ENCODE assay signal across 9 cellular contexts in the genomic region with DNA sequence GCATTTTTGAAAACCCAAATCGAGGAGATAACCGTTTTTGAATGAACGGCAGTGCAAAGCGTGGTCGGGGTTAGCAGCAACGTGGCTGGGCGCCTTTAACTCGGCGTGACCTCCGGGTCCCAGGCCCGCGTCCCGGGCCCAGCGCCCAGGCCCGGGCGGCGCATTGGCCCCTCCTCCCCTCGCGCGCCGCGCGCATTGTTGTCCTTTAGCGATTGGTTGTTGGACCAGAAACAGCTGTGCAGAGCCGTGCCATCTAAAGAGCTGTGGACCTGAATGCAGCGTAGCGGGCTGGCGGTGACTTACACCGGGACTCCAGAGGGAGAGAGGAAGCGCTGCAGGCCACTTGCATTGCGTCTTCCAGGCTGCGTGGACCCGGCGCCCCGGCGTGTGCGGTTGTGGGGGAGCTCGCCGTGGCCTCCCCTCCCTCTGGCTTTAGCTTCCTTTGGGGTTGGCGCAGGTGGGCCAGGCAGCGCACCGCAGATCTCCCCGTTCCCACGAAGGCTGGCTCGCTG. TPM values are rescaled to one million over a fixed set of nuclear protein-coding genes. Genes with fewer than 3 reads are reported as not detected.
DNase-seq lines count a peak whose midpoint lies in the region; ATAC-seq and TF ChIP-seq lines count a peak whose summit lies in the region.
"Had no signal": no experiment of that assay in that cellular context is flagged by ENCODE, and none has a peak within 500 bp of the region (broad histone marks: within the 10 kb centered on the region; RNA-seq: fewer than 3 reads in every experiment).

Gene STOX2 (plus strand): TSS at position 227 of the 512 bp plus-strand sequence. CDS start 1,484 bp downstream, outside the sequence.

- peaks cover 10% of the 10 kb centered on the region for H3K4me1 Mint-ChIP-seq in stimulated activated effector memory CD8-positive, alpha-beta T cell treated with anti-CD3 and anti-CD28 coated beads, Interleukin-12 subunit alpha, Interleukin-12 subunit beta, amount 100 ng/mL, for 72 hours

- intact Hi-C loops in Panc1 (cut with micrococcal nuclease; ENCODE audit: unreplicated experiment), result no loop called here

- H3K9me3 Mint-ChIP-seq in stimulated activated effector memory CD8-positive, alpha-beta T cell treated with anti-CD3 and anti-CD28 coated beads, Interleukin-12 subunit alpha, Interleukin-12 subunit beta, amount 100 ng/mL, for 72 hours, result no peaks in the 10 kb centered on the region

- in situ Hi-C loops in Panc1 (cut with HindIII; ENCODE audit: low pct_unique_long_range_greater_than_20kb, low sequenced_read_pairs), result no loop called here

- CTCF ChIA-PET in Panc1 (lab: Charles Lee) (no interaction called here), GM10248 (lab: Yijun Ruan, JAX) (no interaction called here)

- H3K27ac ChIP-seq in Panc1 (ENCODE audit: low read length), result peak within 1 kb of the TSS; percentile 51

- peak; percentile 51 for DNase-seq in stimulated activated CD4-positive, alpha-beta T cell treated with anti-CD3 and anti-CD28 coated beads, Interleukin-15, amount 100 ng/mL, for 24 hours
- no peak for DNase-seq in stimulated activated CD4-positive, alpha-beta T cell treated with anti-CD3 and anti-CD28 coated beads, Interleukin-4, amount 100 ng/mL, for 24 hours
- DNase-seq in Panc1 (ENCODE audit: low read depth, low spot score), result no peak
- peak; percentile 58 for DNase-seq in dermis blood vessel endothelial cell
- peak; percentile 95 for DNase-seq in left lobe of liver (ENCODE audit: low spot score)
- no peak for DNase-seq in stimulated activated effector memory CD8-positive, alpha-beta T cell treated with anti-CD3 and anti-CD28 coated beads, Interleukin-12 subunit alpha, Interleukin-12 subunit beta, amount 100 ng/mL, for 72 hours (ENCODE audit: low spot score in 2 of 2)
- no peak for DNase-seq in GM10248 (ENCODE audit: extremely low spot score)

- H3K9me3 ChIP-seq in Panc1 (ENCODE audit: control insufficient read depth, insufficient read depth, low read depth, low read length), result no peaks in the 10 kb centered on the region

- no peaks in the 10 kb centered on the region for H3K27me3 ChIP-seq in Panc1 (ENCODE audit: control insufficient read depth, insufficient read depth, low read length)

- no peak within 1 kb of the TSS for H3K27ac Mint-ChIP-seq in stimulated activated effector memory CD8-positive, alpha-beta T cell treated with anti-CD3 and anti-CD28 coated beads, Interleukin-12 subunit alpha, Interleukin-12 subunit beta, amount 100 ng/mL, for 72 hours
- H3K27ac Mint-ChIP-seq: activated naive CD4-positive, alpha-beta T cell treated with anti-CD3 and anti-CD28 coated beads, Interleukin-2, amount 50 U/mL, for 72 hours had no signal

- H3K4me3 Mint-ChIP-seq in stimulated activated effector memory CD8-positive, alpha-beta T cell treated with anti-CD3 and anti-CD28 coated beads, Interleukin-12 subunit alpha, Interleukin-12 subunit beta, amount 100 ng/mL, for 72 hours, result no peak within 1 kb of the TSS

- peak; percentile 95 for ATAC-seq in Panc1
- ATAC-seq in left lobe of liver, result peak; percentile 93
- peak; percentile 45 for ATAC-seq in stimulated activated effector memory CD8-positive, alpha-beta T cell treated with anti-CD3 and anti-CD28 coated beads, Interleukin-12 subunit alpha, Interleukin-12 subunit beta, amount 100 ng/mL, for 72 hours
- no peak for ATAC-seq in HG03342 (IDR thresholded peaks at IDR 0.05; ENCODE audit: unreplicated experiment)

- POLR2A ChIA-PET in Panc1 (lab: Charles Lee), result interaction anchor here (0.5 kb wide), 1 partner anchor 37 kb away, joined by 3 read pairs; no protein-coding TSS in a partner anchor
- POLR2A ChIA-PET in GM10248 (lab: Yijun Ruan, JAX), result interaction anchor here (0.6 kb wide), 1 partner anchor 35 kb away, joined by 3 read pairs; no protein-coding TSS in a partner anchor

- TF ChIP-seq CTCF in Panc1 (IDR thresholded peaks at IDR 0.05), result no peak
- no peak for TF ChIP-seq CTCF in GM10248 (IDR thresholded peaks at IDR 0.05; ENCODE audit: control extremely low read depth, extremely low read depth, low read depth, missing control alignments)

- H3K4me3 ChIP-seq in Panc1 (ENCODE audit: low read depth in 2 of 2, low read length in 2 of 2), result peak within 1 kb of the TSS; percentile 50 to 54

- H3K36me3 Mint-ChIP-seq in stimulated activated effector memory CD8-positive, alpha-beta T cell treated with anti-CD3 and anti-CD28 coated beads, Interleukin-12 subunit alpha, Interleukin-12 subunit beta, amount 100 ng/mL, for 72 hours, result no peaks in the 10 kb centered on the region

- peaks cover 4% of the 10 kb centered on the region; the same call in 1 of the 2 replicates for H3K4me1 ChIP-seq in Panc1 (ENCODE audit: control insufficient read depth, insufficient read depth, low read length)

- H3K36me3 ChIP-seq in Panc1 (ENCODE audit: control insufficient read depth, insufficient read depth, low read length), result no peaks in the 10 kb centered on the region

- BruUV-seq in Panc1 (replicated peaks; lab: Mats Ljungman, UMichigan), result no TSS peak

RNA-seq across cellular contexts. Expression of gene STOX2, which starts in this region (rescaled TPM):
- total RNA-seq in Panc1 (2021; ENCODE audit: unreplicated experiment), result 10.6 TPM
- polyA plus RNA-seq in Panc1 (2012; ENCODE audit: insufficient read length), result 7.0 TPM
- 17.7 and 19.2 TPM in 2 replicates for total RNA-seq in dermis blood vessel endothelial cell
- total RNA-seq in left lobe of liver, result 3.8 TPM
- total RNA-seq: activated naive CD4-positive, alpha-beta T cell treated with anti-CD3 and anti-CD28 coated beads, Interleukin-2, amount 50 U/mL, for 72 hours had no signal

Comparison
In these comparisons a context has a peak if more than half of its experiments do, and no peak if none do; other contexts are left out.
1. DNase-seq: peak in stimulated activated CD4-positive, alpha-beta T cell treated with anti-CD3 and anti-CD28 coated beads, Interleukin-15, amount 100 ng/mL, for 24 hours (single experiment), dermis blood vessel endothelial cell (single experiment) and left lobe of liver (single experiment); none in stimulated activated CD4-positive, alpha-beta T cell treated with anti-CD3 and anti-CD28 coated beads, Interleukin-4, amount 100 ng/mL, for 24 hours (single experiment), Panc1 (single experiment), stimulated activated effector memory CD8-positive, alpha-beta T cell treated with anti-CD3 and anti-CD28 coated beads, Interleukin-12 subunit alpha, Interleukin-12 subunit beta, amount 100 ng/mL, for 72 hours (0 of 2) and GM10248 (single experiment).